23 cellular contexts compared by ENCODE assay signal in the genomic region with DNA sequence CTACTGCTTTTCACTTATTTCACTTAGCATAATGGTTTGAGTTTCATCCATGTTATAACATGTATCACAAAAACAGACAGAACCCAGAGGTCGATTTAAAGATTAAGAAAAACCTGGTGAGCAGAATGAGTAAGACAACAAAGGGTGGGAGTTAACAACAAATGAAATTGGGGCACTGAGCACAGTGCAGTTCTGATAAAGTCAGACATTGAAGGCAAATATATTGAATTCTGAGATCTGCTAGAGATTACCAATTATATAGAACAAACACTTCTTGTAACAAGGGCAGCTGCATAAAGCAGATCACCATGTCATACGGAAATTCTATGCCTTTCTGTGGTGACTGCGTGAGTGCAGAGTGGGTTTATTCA.
"Had no signal": no experiment of that assay in that cellular context is flagged by ENCODE, and none has a peak within 500 bp of the region (broad histone marks: within the 10 kb centered on the region; RNA-seq: fewer than 3 reads in every experiment).

No MANE protein-coding gene starts in this region.

- H3K27ac ChIP-seq: cardiac muscle cell, esophagus muscularis mucosa, gastroesophageal sphincter, heart left ventricle, stomach had no signal

- H3K4me2 ChIP-seq: smooth muscle cell had no signal

- H3K4me3 Mint-ChIP-seq: activated CD4-positive, alpha-beta T cell treated with anti-CD3 and anti-CD28 coated beads, Interleukin-2, amount 10 ng/mL, durations not matched to agents 7 days and 5 days; activated T-cell treated with anti-CD3 and anti-CD28 coated beads, Interleukin-2, amount 50 U/mL, for 72 hours; dendritic cell treated with granulocyte-macrophage colony-stimulating factor and Interleukin-4, amounts not matched to agents 40 ng/mL and 50 ng/mL, for 4 days; natural killer cell treated with Interleukin-12 subunit alpha and Interleukin-12 subunit beta and Interleukin-15 and Interleukin-18, amount 100 ng/mL, for 72 hours; type B pancreatic cell had no signal

- H3K36me3 Mint-ChIP-seq: activated naive CD4-positive, alpha-beta T cell treated with anti-CD3 and anti-CD28 coated beads, Interleukin-2, amount 50 U/mL, for 72 hours; natural killer cell treated with Interleukin-12 subunit alpha and Interleukin-12 subunit beta and Interleukin-15 and Interleukin-18, amount 100 ng/mL, for 72 hours; type B pancreatic cell had no signal

- DNase-seq: activated CD4-positive, alpha-beta T cell treated with anti-CD3 and anti-CD28 coated beads, Interleukin-2, amount 10 ng/mL, durations not matched to agents 7 days and 5 days; activated CD8-positive, alpha-beta memory T cell treated with anti-CD3 and anti-CD28 coated beads for 24 hours; activated effector memory CD4-positive, alpha-beta T cell treated with anti-CD3 and anti-CD28 coated beads, Interleukin-2, amount 50 U/mL, for 16 hours; activated T-cell treated with anti-CD3 and anti-CD28 coated beads, Interleukin-2, amount 50 U/mL, for 72 hours; amniotic stem cell; effector memory CD4-positive, alpha-beta T cell; heart left ventricle; kidney; stimulated activated CD4-positive, alpha-beta T cell treated with anti-CD3 and anti-CD28 coated beads, Interleukin-4, amount 100 ng/mL, for 1 hour; stomach had no signal

- H3K27ac Mint-ChIP-seq: activated CD4-positive, alpha-beta T cell treated with anti-CD3 and anti-CD28 coated beads, Interleukin-2, amount 10 ng/mL, durations not matched to agents 7 days and 5 days; activated naive CD4-positive, alpha-beta T cell treated with anti-CD3 and anti-CD28 coated beads, Interleukin-2, amount 50 U/mL, for 72 hours; activated T-cell treated with anti-CD3 and anti-CD28 coated beads, Interleukin-2, amount 50 U/mL, for 72 hours; dendritic cell treated with granulocyte-macrophage colony-stimulating factor and Interleukin-4, amounts not matched to agents 40 ng/mL and 50 ng/mL, for 4 days; natural killer cell treated with Interleukin-12 subunit alpha and Interleukin-12 subunit beta and Interleukin-15 and Interleukin-18, amount 100 ng/mL, for 72 hours; type B pancreatic cell had no signal

- ATAC-seq: activated CD4-positive, CD25-positive, alpha-beta regulatory T cell treated with anti-CD3 and anti-CD28 coated beads, Interleukin-2, amount 50 U/mL, for 24 hours; activated naive CD4-positive, alpha-beta T cell treated with anti-CD3 and anti-CD28 coated beads, Interleukin-2, amount 50 U/mL, for 72 hours; activated T-cell treated with anti-CD3 and anti-CD28 coated beads, Interleukin-2, amount 50 U/mL, for 72 hours; gastroesophageal sphincter; heart left ventricle; left lobe of liver; natural killer cell treated with Interleukin-12 subunit alpha and Interleukin-12 subunit beta and Interleukin-15 and Interleukin-18, amount 100 ng/mL, for 72 hours; sciatic nerve had no signal

- FAIRE-seq: endothelial cell of umbilical vein had no signal

- H3K4me3 ChIP-seq: cardiac muscle cell, esophagus muscularis mucosa, gastroesophageal sphincter, heart left ventricle, lung, smooth muscle cell, stomach had no signal

- H3K27me3 ChIP-seq: cardiac muscle cell, esophagus muscularis mucosa, gastroesophageal sphincter, heart left ventricle, stomach had no signal

- H3K36me3 ChIP-seq: cardiac muscle cell, esophagus muscularis mucosa, gastroesophageal sphincter, heart left ventricle, stomach had no signal

- H3K4me1 Mint-ChIP-seq: activated CD4-positive, alpha-beta T cell treated with anti-CD3 and anti-CD28 coated beads, Interleukin-2, amount 10 ng/mL, durations not matched to agents 7 days and 5 days had no signal

- H3K9me3 ChIP-seq: esophagus muscularis mucosa, gastroesophageal sphincter, heart left ventricle, stomach had no signal

- H3K9me3 Mint-ChIP-seq: activated CD4-positive, alpha-beta T cell treated with anti-CD3 and anti-CD28 coated beads, Interleukin-2, amount 10 ng/mL, durations not matched to agents 7 days and 5 days; activated T-cell treated with anti-CD3 and anti-CD28 coated beads, Interleukin-2, amount 50 U/mL, for 72 hours; natural killer cell treated with Interleukin-12 subunit alpha and Interleukin-12 subunit beta and Interleukin-15 and Interleukin-18, amount 100 ng/mL, for 72 hours; type B pancreatic cell had no signal

- H3K4me1 ChIP-seq: esophagus muscularis mucosa, gastroesophageal sphincter, heart left ventricle, stomach had no signal

- H3K27me3 Mint-ChIP-seq: activated CD4-positive, alpha-beta T cell treated with anti-CD3 and anti-CD28 coated beads, Interleukin-2, amount 10 ng/mL, durations not matched to agents 7 days and 5 days; dendritic cell treated with granulocyte-macrophage colony-stimulating factor and Interleukin-4, amounts not matched to agents 40 ng/mL and 50 ng/mL, for 4 days; natural killer cell treated with Interleukin-12 subunit alpha and Interleukin-12 subunit beta and Interleukin-15 and Interleukin-18, amount 100 ng/mL, for 72 hours; type B pancreatic cell had no signal
